In genomic region chr22:37906364-37907008, GRCh38 we compare ENCODE assay signal across 6 cellular contexts. TPM values are rescaled to one million over a fixed set of nuclear protein-coding genes. Genes with fewer than 3 reads are reported as not detected.
DNase-seq lines count a peak whose midpoint lies in the region; ATAC-seq, FAIRE-seq and TF ChIP-seq lines count a peak whose summit lies in the region.

No MANE protein-coding gene starts in this region.

- no peaks in the 10 kb centered on the region for H3K27me3 Mint-ChIP-seq in Caco-2 (ENCODE audit: insufficient read depth, unreplicated experiment)
- H3K27me3 Mint-ChIP-seq in activated T-cell treated with anti-CD3 and anti-CD28 coated beads, Interleukin-2, amount 50 U/mL, for 24 hours: no peaks in the 10 kb centered on the region

- FAIRE-seq in keratinocyte (lab: Jason Lieb, UNC): no peak

- no TSS peak for BruUV-seq in Caco-2 (replicated peaks; lab: Mats Ljungman, UMichigan)

- TF ChIP-seq CTCF in Caco-2 (IDR thresholded peaks at IDR 0.05; ENCODE audit: insufficient read depth in 1 of 2, low read depth in 1 of 2, low read length in 1 of 2, severe bottlenecking in 1 of 2, unreplicated experiment in 1 of 2) (no peak), keratinocyte (optimal IDR thresholded peaks at IDR 0.05 in 1 of 3, IDR thresholded peaks at IDR 0.05 in 1 of 3, conservative IDR thresholded peaks at IDR 0.05 in 1 of 3; ENCODE audit: extremely low read depth in 1 of 3, insufficient read depth in 2 of 3, low read length in 3 of 3) (no peak), vagina (IDR thresholded peaks at IDR 0.05) (no peak)

- peaks cover 15% of the 10 kb centered on the region for H3K4me1 Mint-ChIP-seq in Caco-2 (ENCODE audit: low read depth, unreplicated experiment)
- H3K4me1 Mint-ChIP-seq in activated T-cell treated with anti-CD3 and anti-CD28 coated beads, Interleukin-2, amount 50 U/mL, for 24 hours (ENCODE audit: low read depth): peaks cover 31% of the 10 kb centered on the region

- peaks cover 52% of the 10 kb centered on the region for H3K79me2 ChIP-seq in keratinocyte (ENCODE audit: control insufficient read depth, insufficient read depth, low read length)

- peak overlapping the region; percentile 75 for H3K4me3 Mint-ChIP-seq in Caco-2 (ENCODE audit: unreplicated experiment)
- peak overlapping the region; percentile 74 for H3K4me3 Mint-ChIP-seq in activated T-cell treated with anti-CD3 and anti-CD28 coated beads, Interleukin-2, amount 50 U/mL, for 24 hours

- H3K9me3 ChIP-seq in Caco-2: no peaks in the 10 kb centered on the region
- H3K9me3 ChIP-seq in keratinocyte (ENCODE audit: control insufficient read depth, low read depth, low read length): no peaks in the 10 kb centered on the region
- no peaks in the 10 kb centered on the region for H3K9me3 ChIP-seq in vagina

- no peak overlapping the region for H2AFZ ChIP-seq in keratinocyte (ENCODE audit: control insufficient read depth, low read length)

- peak overlapping the region; percentile 100 for H3K4me2 ChIP-seq in keratinocyte (ENCODE audit: control insufficient read depth, extremely low read depth, insufficient read depth, low read depth, low read length)

- peaks cover 24% of the 10 kb centered on the region for H3K36me3 Mint-ChIP-seq in Caco-2 (ENCODE audit: insufficient read depth, unreplicated experiment)
- peaks cover 2% of the 10 kb centered on the region for H3K36me3 Mint-ChIP-seq in activated T-cell treated with anti-CD3 and anti-CD28 coated beads, Interleukin-2, amount 50 U/mL, for 24 hours (ENCODE audit: low read depth)

- dilution Hi-C loops in keratinocyte (cut with MboI; ENCODE audit: extremely low pct_ligation_motif_present, low sequenced_read_pairs): no loop called here

- POLR2A ChIA-PET in Caco-2 (lab: Charles Lee): interaction anchor here (0.5 to 2.7 kb wide), 5 partner anchors 10 to 47 kb away, joined by 3 to 17 read pairs (median 5); partner anchors contain the start of genes C22orf23 and POLR2F

- H3K27ac ChIP-seq in keratinocyte (ENCODE audit: control insufficient read depth, insufficient read depth, low read length) (peak overlapping the region; percentile 84), vagina (peak overlapping the region; percentile 96)

- H3K4me1 ChIP-seq in Caco-2 (peaks cover 25% of the 10 kb centered on the region), keratinocyte (ENCODE audit: control insufficient read depth, extremely low read depth, insufficient read depth, low read length) (peaks cover 57% of the 10 kb centered on the region), vagina (peaks cover 69% of the 10 kb centered on the region)

- H3K27me3 ChIP-seq in Caco-2 (replicated peaks; ENCODE audit: control insufficient read depth, insufficient read depth, low read length): no peaks in the 10 kb centered on the region
- no peaks in the 10 kb centered on the region for H3K27me3 ChIP-seq in keratinocyte (ENCODE audit: control insufficient read depth, extremely low read depth, insufficient read depth, low read length)
- H3K27me3 ChIP-seq in vagina: no peaks in the 10 kb centered on the region

- H3K36me3 ChIP-seq in Caco-2 (ENCODE audit: control insufficient read depth, insufficient read depth, low read length): no peaks in the 10 kb centered on the region
- peaks cover 21 to 35% of the 10 kb centered on the region in 2 experiments for H3K36me3 ChIP-seq in keratinocyte (ENCODE audit: control insufficient read depth in 2 of 2, extremely low read depth in 1 of 2, insufficient read depth in 2 of 2, low read length in 2 of 2)
- H3K36me3 ChIP-seq in vagina: no peaks in the 10 kb centered on the region

- peak overlapping the region; percentile 78 for H3K27ac Mint-ChIP-seq in Caco-2 (ENCODE audit: unreplicated experiment)
- peak overlapping the region; percentile 85 for H3K27ac Mint-ChIP-seq in activated T-cell treated with anti-CD3 and anti-CD28 coated beads, Interleukin-2, amount 50 U/mL, for 24 hours

- H3K9me3 Mint-ChIP-seq in Caco-2 (ENCODE audit: unreplicated experiment): no peaks in the 10 kb centered on the region
- H3K9me3 Mint-ChIP-seq in activated T-cell treated with anti-CD3 and anti-CD28 coated beads, Interleukin-2, amount 50 U/mL, for 24 hours: no peaks in the 10 kb centered on the region

- no peak for TF ChIP-seq POLR2A in vagina (IDR thresholded peaks at IDR 0.05)

- CTCF ChIA-PET in Caco-2 (lab: Charles Lee): interaction anchor here (0.6 to 1.7 kb wide), 11 partner anchors 10 to 326 kb away, joined by 3 to 10 read pairs (median 3); partner anchors contain the start of genes ANKRD54, C22orf23 and POLR2F

- peak overlapping the region; percentile 69 for H3K4me3 ChIP-seq in Caco-2 (ENCODE audit: low read depth, low read length)
- H3K4me3 ChIP-seq in keratinocyte (ENCODE audit: control insufficient read depth in 2 of 3, extremely low read depth in 1 of 3, insufficient read depth in 2 of 3, low read depth in 1 of 3, low read length in 3 of 3): peak overlapping the region; percentile 94 to 99 (median 95)
- H3K4me3 ChIP-seq in vagina: peak overlapping the region; percentile 71 to 80

- peaks cover 14% of the 10 kb centered on the region for H4K20me1 ChIP-seq in keratinocyte (ENCODE audit: control insufficient read depth, extremely low read depth, insufficient read depth, low read length)

- intact Hi-C loops in Caco-2 (cut with micrococcal nuclease; ENCODE audit: unreplicated experiment) (loop anchor here (1.0 kb wide), 1 partner anchor 28 kb away; no protein-coding TSS in a partner anchor), vagina (cut with DNase I) (no loop called here)

- DNase-seq in Caco-2 (peak in 1 of 2 experiments; percentile 36), keratinocyte (ENCODE audit: low read depth, low spot score) (no peak), vagina (ENCODE audit: extremely low spot score in 2 of 2) (no peak), HCEC 1CT (no peak)
- peak; percentile 67 for DNase-seq in activated T-cell treated with anti-CD3 and anti-CD28 coated beads, Interleukin-2, amount 50 U/mL, for 24 hours

- peaks cover 5% of the 10 kb centered on the region for H3K9me1 ChIP-seq in keratinocyte (ENCODE audit: control insufficient read depth, extremely low read depth, insufficient read depth, low read length)

- peak overlapping the region; percentile 87 for H3K9ac ChIP-seq in keratinocyte (ENCODE audit: control insufficient read depth, extremely low read depth, insufficient read depth, low read length)

- peak; percentile 28 for ATAC-seq in HG02840 (IDR thresholded peaks at IDR 0.05; ENCODE audit: low FRiP score, unreplicated experiment)

RNA-seq across cellular contexts. Expression of gene MICALL1, which starts 0.4 kb away (rescaled TPM):
- total RNA-seq in Caco-2 (2022) (43.5 and 46.7 TPM in 2 replicates), vagina (112 TPM)
- 42.8 to 108 TPM (median 65.0 TPM) in 3 replicates for polyA plus RNA-seq in keratinocyte
- polyA plus RNA-seq in keratinocyte (2011; ENCODE audit: low read depth): 129 TPM
- 66.6 and 126 TPM in 2 replicates for polyA plus RNA-seq in keratinocyte (2011; cell fraction: cytosol; rRNA removed)
- polyA plus RNA-seq in keratinocyte (2011; cell fraction: nucleus; rRNA removed): 112 and 147 TPM in 2 replicates
- polyA plus RNA-seq in keratinocyte (2012; ENCODE audit: low replicate concordance): 95.6 and 125 TPM in 2 replicates
- polyA minus RNA-seq in keratinocyte: 103 to 224 TPM (median 138 TPM) in 3 replicates
- 245 TPM for polyA minus RNA-seq in keratinocyte (2011; cell fraction: cytosol; rRNA and poly(A)+ RNA removed)
- polyA minus RNA-seq in keratinocyte (2011; cell fraction: nucleus; rRNA and poly(A)+ RNA removed): 113 and 133 TPM in 2 replicates

RNA-seq across cellular contexts. Expression of gene C22orf23, which starts 46.9 kb away (rescaled TPM):
- total RNA-seq in Caco-2 (2022) (not detected in 2 replicates), vagina (not detected)
- polyA plus RNA-seq in keratinocyte: 0.10 TPM in 1 of 3 replicates, not detected in the others
- polyA plus RNA-seq in keratinocyte (2011; ENCODE audit: low read depth): not detected
- polyA plus RNA-seq in keratinocyte (2011; cell fraction: cytosol; rRNA removed): not detected in 2 replicates
- not detected in 2 replicates for polyA plus RNA-seq in keratinocyte (2011; cell fraction: nucleus; rRNA removed)
- polyA plus RNA-seq in keratinocyte (2012; ENCODE audit: low replicate concordance): 1.1 and 1.3 TPM in 2 replicates
- not detected in 3 replicates for polyA minus RNA-seq in keratinocyte
- polyA minus RNA-seq in keratinocyte (2011; cell fraction: cytosol; rRNA and poly(A)+ RNA removed): not detected
- not detected in 2 replicates for polyA minus RNA-seq in keratinocyte (2011; cell fraction: nucleus; rRNA and poly(A)+ RNA removed)

RNA-seq across cellular contexts. Expression of gene POLR2F, which starts 47.0 kb away (rescaled TPM):
- 116 and 122 TPM in 2 replicates for total RNA-seq in Caco-2 (2022)
- 101 to 119 TPM (median 108 TPM) in 3 replicates for polyA plus RNA-seq in keratinocyte
- polyA plus RNA-seq in keratinocyte (2011; ENCODE audit: low read depth): 78.4 TPM
- 112 and 167 TPM in 2 replicates for polyA plus RNA-seq in keratinocyte (2011; cell fraction: cytosol; rRNA removed)
- polyA plus RNA-seq in keratinocyte (2011; cell fraction: nucleus; rRNA removed): 53.2 and 59.8 TPM in 2 replicates
- polyA plus RNA-seq in keratinocyte (2012; ENCODE audit: low replicate concordance): 87.7 and 141 TPM in 2 replicates
- polyA minus RNA-seq in keratinocyte: 27.4 to 51.5 TPM (median 28.7 TPM) in 3 replicates
- 52.4 TPM for polyA minus RNA-seq in keratinocyte (2011; cell fraction: cytosol; rRNA and poly(A)+ RNA removed)
- polyA minus RNA-seq in keratinocyte (2011; cell fraction: nucleus; rRNA and poly(A)+ RNA removed): 6.4 and 10.0 TPM in 2 replicates
- total RNA-seq in vagina: 57.9 TPM

RNA-seq across cellular contexts. Expression of gene EIF3L, which starts 57.3 kb away (rescaled TPM):
- total RNA-seq in Caco-2 (2022) (524 and 554 TPM in 2 replicates), vagina (338 TPM)
- 517 to 639 TPM (median 592 TPM) in 3 replicates for polyA plus RNA-seq in keratinocyte
- 523 TPM for polyA plus RNA-seq in keratinocyte (2011; ENCODE audit: low read depth)
- 449 and 696 TPM in 2 replicates for polyA plus RNA-seq in keratinocyte (2011; cell fraction: cytosol; rRNA removed)
- polyA plus RNA-seq in keratinocyte (2011; cell fraction: nucleus; rRNA removed): 232 and 239 TPM in 2 replicates
- polyA plus RNA-seq in keratinocyte (2012; ENCODE audit: low replicate concordance): 521 and 631 TPM in 2 replicates
- polyA minus RNA-seq in keratinocyte: 346 to 803 TPM (median 729 TPM) in 3 replicates
- 232 TPM for polyA minus RNA-seq in keratinocyte (2011; cell fraction: cytosol; rRNA and poly(A)+ RNA removed)
- polyA minus RNA-seq in keratinocyte (2011; cell fraction: nucleus; rRNA and poly(A)+ RNA removed): 117 and 178 TPM in 2 replicates
